In the genomic region with DNA sequence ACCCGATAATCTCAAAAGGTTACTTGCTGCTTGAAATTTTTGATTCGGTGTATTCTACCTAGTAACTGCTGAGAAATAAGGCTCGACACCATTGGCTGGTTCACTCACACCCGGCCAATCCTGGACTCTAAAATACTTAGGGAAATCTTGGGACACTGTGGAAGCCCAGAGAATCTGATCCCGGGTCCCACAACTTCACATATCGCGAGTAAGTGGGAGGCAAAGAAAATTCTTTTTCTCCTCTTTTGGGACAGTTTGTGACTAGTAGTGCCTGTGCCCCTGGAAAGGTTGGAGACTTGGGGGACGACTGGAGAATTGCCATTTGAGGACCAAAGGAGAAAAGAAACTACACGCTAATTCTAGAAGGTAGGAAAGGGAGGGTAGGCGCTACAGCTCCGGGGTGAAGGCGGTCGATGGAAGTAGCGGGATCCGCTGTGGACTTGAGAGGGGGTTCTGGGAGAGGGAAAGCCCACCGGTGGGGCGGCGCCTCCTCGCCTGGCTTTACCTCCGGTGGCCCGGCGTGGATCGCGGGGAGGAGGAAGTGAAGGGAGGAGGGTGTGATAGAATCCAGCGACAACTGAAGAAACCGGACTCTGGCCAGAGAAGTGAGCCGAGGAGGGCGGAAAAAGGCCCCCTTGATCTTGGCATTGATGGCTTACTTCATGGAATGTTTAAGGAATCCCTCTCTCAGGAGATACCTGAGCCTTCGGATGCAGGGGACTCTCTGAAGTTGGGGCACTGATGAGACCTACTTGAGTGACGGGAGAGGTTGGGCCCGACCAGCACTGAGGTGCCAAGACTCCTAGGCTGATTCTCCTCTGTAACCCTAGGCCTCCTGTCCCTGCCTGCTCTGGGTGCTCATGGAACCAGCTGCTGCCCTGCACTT, we compare ENCODE assay signal across 8 cellular contexts. TPM values are rescaled to one million over a fixed set of nuclear protein-coding genes. Genes with fewer than 3 reads are reported as not detected.
A peak's percentile ranks its signal among the peaks of the same experiment; 100 is the strongest.
DNase-seq lines count a peak whose midpoint lies in the region; ATAC-seq and TF ChIP-seq lines count a peak whose summit lies in the region.

No MANE protein-coding gene starts in this region.

- peak; percentile 86 for DNase-seq in HCT116 (ENCODE audit: low read depth, low spot score)
- DNase-seq in M059J (ENCODE audit: low read depth): peak; percentile 97
- DNase-seq in SIG-M5 (lab: John Stamatoyannopoulos, UW): peak; percentile 34
- peak; percentile 67 for DNase-seq in activated naive CD4-positive, alpha-beta T cell treated with anti-CD3 and anti-CD28 coated beads, Interleukin-2, amount 10 ng/mL, durations not matched to agents 7 days and 5 days
- peak; percentile 87 for DNase-seq in globus pallidus (ENCODE audit: low spot score)
- peak; percentile 89 for DNase-seq in neural progenitor cell (ENCODE audit: low spot score)
- no peak for DNase-seq in NCI-H187 treated with DMSO at 0.1 percent for 48 hours (lab: John Stamatoyannopoulos, UW)

- H4K20me1 ChIP-seq in HCT116 (ENCODE audit: insufficient read depth) (no peaks in the 10 kb centered on the region), neural progenitor cell (ENCODE audit: low read depth) (no peaks in the 10 kb centered on the region)

- H3K9ac ChIP-seq in HCT116 (ENCODE audit: low read length) (peak overlapping the region; percentile 84), neural progenitor cell (peak overlapping the region; percentile 36)

- peaks cover 6% of the 10 kb centered on the region for H3K27me3 Mint-ChIP-seq in activated naive CD4-positive, alpha-beta T cell treated with anti-CD3 and anti-CD28 coated beads, Interleukin-2, amount 10 ng/mL, durations not matched to agents 7 days and 5 days
- no peaks in the 10 kb centered on the region for H3K27me3 Mint-ChIP-seq in neural progenitor cell (ENCODE audit: insufficient read depth, low read depth)

- H3K9me2 ChIP-seq in HCT116 (ENCODE audit: insufficient read depth): no peaks in the 10 kb centered on the region

- H3K27ac Mint-ChIP-seq in activated naive CD4-positive, alpha-beta T cell treated with anti-CD3 and anti-CD28 coated beads, Interleukin-2, amount 10 ng/mL, durations not matched to agents 7 days and 5 days: peak overlapping the region; percentile 34
- H3K27ac Mint-ChIP-seq in neural progenitor cell: no peak overlapping the region

- peaks cover 27% of the 10 kb centered on the region for H3K9me3 Mint-ChIP-seq in activated naive CD4-positive, alpha-beta T cell treated with anti-CD3 and anti-CD28 coated beads, Interleukin-2, amount 10 ng/mL, durations not matched to agents 7 days and 5 days
- H3K9me3 Mint-ChIP-seq in neural progenitor cell: peaks cover 14% of the 10 kb centered on the region

- TF ChIP-seq CTCF in HCT116 (IDR thresholded peaks at IDR 0.05 in 2 of 3, conservative IDR thresholded peaks at IDR 0.05 in 1 of 3; ENCODE audit: borderline replicate concordance in 1 of 3, insufficient read depth in 1 of 3, low read depth in 2 of 3, low read length in 2 of 3): no peak
- TF ChIP-seq CTCF in neural progenitor cell (IDR thresholded peaks at IDR 0.05): no peak

- CTCF ChIA-PET in HCT116 (lab: Charles Lee): interaction anchor here (1.0 to 1.4 kb wide), 2 partner anchors 37 to 80 kb away, joined by 3 to 7 read pairs; no protein-coding TSS in a partner anchor
- CTCF ChIA-PET in activated naive CD4-positive, alpha-beta T cell treated with anti-CD3 and anti-CD28 coated beads, Interleukin-2, amount 10 ng/mL, durations not matched to agents 7 days and 5 days (lab: Charles Lee): no interaction called here

- TF ChIP-seq POLR2A in HCT116 (IDR thresholded peaks at IDR 0.05; ENCODE audit: borderline replicate concordance, extremely low read depth, insufficient read depth, insufficient read length): peak; percentile 74

- intact Hi-C loops in HCT116 (cut with micrococcal nuclease): loop anchor here (1.0 kb wide), 1 partner anchor 80 kb away; no protein-coding TSS in a partner anchor

- H3K9me3 ChIP-seq in HCT116 (ENCODE audit: control insufficient read depth in 1 of 2, insufficient read depth in 1 of 2, low read depth in 1 of 2, low read length in 2 of 2) (peaks cover 0 to 7% of the 10 kb centered on the region in 2 experiments; a peak in 1 of 4 replicates), neural progenitor cell (ENCODE audit: low read depth) (no peaks in the 10 kb centered on the region)

- H3K27ac ChIP-seq in HCT116 (ENCODE audit: low read depth, low read length): peak overlapping the region; percentile 69
- H3K27ac ChIP-seq in neural progenitor cell: no peak overlapping the region

- peaks cover 13% of the 10 kb centered on the region for H3K36me3 Mint-ChIP-seq in activated naive CD4-positive, alpha-beta T cell treated with anti-CD3 and anti-CD28 coated beads, Interleukin-2, amount 10 ng/mL, durations not matched to agents 7 days and 5 days
- H3K36me3 Mint-ChIP-seq in neural progenitor cell: peaks cover 20% of the 10 kb centered on the region

- H3K4me3 ChIP-seq in GM08714 (ENCODE audit: low read length) (peak overlapping the region; percentile 93), HCT116 (replicated peaks in 1 of 2; ENCODE audit: low read depth in 1 of 2, low read length in 2 of 2) (peak overlapping the region; percentile 84 to 93), neural progenitor cell (peak overlapping the region; percentile 64)

- H3K79me2 ChIP-seq in HCT116 (ENCODE audit: insufficient read depth, low read length) (no peaks in the 10 kb centered on the region), neural progenitor cell (ENCODE audit: low read depth) (no peaks in the 10 kb centered on the region)

- POLR2A ChIA-PET in HCT116 (lab: Charles Lee): no interaction called here

- H3K4me1 ChIP-seq in HCT116 (ENCODE audit: control insufficient read depth in 1 of 2, insufficient read depth in 2 of 2, low read length in 2 of 2): peaks cover 4 to 7% of the 10 kb centered on the region in 2 experiments; a peak in 3 of 4 replicates
- H3K4me1 ChIP-seq in neural progenitor cell: no peaks in the 10 kb centered on the region

- H3K4me3 Mint-ChIP-seq in activated naive CD4-positive, alpha-beta T cell treated with anti-CD3 and anti-CD28 coated beads, Interleukin-2, amount 10 ng/mL, durations not matched to agents 7 days and 5 days: no peak overlapping the region
- no peak overlapping the region for H3K4me3 Mint-ChIP-seq in neural progenitor cell

- H2AFZ ChIP-seq in HCT116 (ENCODE audit: low read depth, low read length, poor library complexity, severe bottlenecking) (peak overlapping the region; percentile 98), neural progenitor cell (replicated peaks) (peak overlapping the region; percentile 96)

- peak overlapping the region; percentile 95 for H3K4me2 ChIP-seq in HCT116 (ENCODE audit: low read length)
- peak overlapping the region; percentile 78 for H3K4me2 ChIP-seq in neural progenitor cell

- H3F3A ChIP-seq in neural progenitor cell (ENCODE audit: low read depth): no peaks in the 10 kb centered on the region

- peak; percentile 98 for ATAC-seq in HCT116

- RAD21 ChIA-PET in HCT116 (lab: Charles Lee; ENCODE audit: low non-redundant PET in 1 of 2, low total read pairs in 2 of 2, uncharacterized antibody in 2 of 2, unreplicated experiment in 2 of 2): no interaction called here

- no peak for TF ChIP-seq RAD21 in HCT116 (IDR thresholded peaks at IDR 0.05; ENCODE audit: low read depth)

- peaks cover 6% of the 10 kb centered on the region for H3K4me1 Mint-ChIP-seq in activated naive CD4-positive, alpha-beta T cell treated with anti-CD3 and anti-CD28 coated beads, Interleukin-2, amount 10 ng/mL, durations not matched to agents 7 days and 5 days
- H3K4me1 Mint-ChIP-seq in neural progenitor cell: peaks cover 22% of the 10 kb centered on the region

- no peaks in the 10 kb centered on the region for H3K27me3 ChIP-seq in HCT116 (ENCODE audit: insufficient read depth, low read length)
- H3K27me3 ChIP-seq in neural progenitor cell: no peaks in the 10 kb centered on the region

- BruUV-seq in HCT116 (replicated peaks; lab: Mats Ljungman, UMichigan): TSS peak; percentile 79

- H3K36me3 ChIP-seq in HCT116 (ENCODE audit: control insufficient read depth in 1 of 2, insufficient read depth in 2 of 2, low read length in 2 of 2): 0 out of 4 replicates have a peak, but pooled peaks cover 0 to 4% of the 10 kb centered on the region in 2 experiments
- no peaks in the 10 kb centered on the region for H3K36me3 ChIP-seq in neural progenitor cell

TF ChIP-seq in HCT116, 20 proteins besides CTCF, POLR2A, EP300 and RAD21 (continues in another document):
- TF ChIP-seq, protein P1, sequence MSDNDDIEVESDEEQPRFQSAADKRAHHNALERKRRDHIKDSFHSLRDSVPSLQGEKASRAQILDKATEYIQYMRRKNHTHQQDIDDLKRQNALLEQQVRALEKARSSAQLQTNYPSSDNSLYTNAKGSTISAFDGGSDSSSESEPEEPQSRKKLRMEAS (IDR thresholded peaks at IDR 0.05): no peak

RNA-seq across cellular contexts. Expression of a gene that starts 18.8 kb away (rescaled TPM):
- total RNA-seq in HCT116 (2021; ENCODE audit: unreplicated experiment) (5.8 TPM), neural progenitor cell (ENCODE audit: low replicate concordance) (0.13 and 2.9 TPM in 2 replicates)
- polyA plus RNA-seq in HCT116 (2012): 3.6 and 3.7 TPM in 2 replicates
- total RNA-seq in M059J (2014; rRNA removed; shearing (Covaris generic)): 29.8 and 33.2 TPM in 2 replicates

RNA-seq across cellular contexts. Expression of a gene that starts 19.4 kb away (rescaled TPM):
- total RNA-seq in HCT116 (2021; ENCODE audit: unreplicated experiment) (9.0 TPM), neural progenitor cell (ENCODE audit: low replicate concordance) (9.7 and 9.8 TPM in 2 replicates)
- 4.8 and 5.0 TPM in 2 replicates for polyA plus RNA-seq in HCT116 (2012)
- 72.0 and 72.7 TPM in 2 replicates for total RNA-seq in M059J (2014; rRNA removed; shearing (Covaris generic))

RNA-seq across cellular contexts. Expression of a gene that starts 36.3 kb away (rescaled TPM):
- 11.2 TPM for total RNA-seq in HCT116 (2021; ENCODE audit: unreplicated experiment)
- polyA plus RNA-seq in HCT116 (2012): 11.1 and 12.0 TPM in 2 replicates
- 23.2 and 35.0 TPM in 2 replicates for total RNA-seq in M059J (2014; rRNA removed; shearing (Covaris generic))
- 11.6 and 14.2 TPM in 2 replicates for total RNA-seq in neural progenitor cell (ENCODE audit: low replicate concordance)

RNA-seq across cellular contexts. Expression of a gene that starts 38.6 kb away (rescaled TPM):
- 15.4 TPM for total RNA-seq in HCT116 (2021; ENCODE audit: unreplicated experiment)
- polyA plus RNA-seq in HCT116 (2012): 13.0 and 14.6 TPM in 2 replicates
- 25.1 and 26.0 TPM in 2 replicates for total RNA-seq in M059J (2014; rRNA removed; shearing (Covaris generic))
- total RNA-seq in neural progenitor cell (ENCODE audit: low replicate concordance): 28.2 and 30.9 TPM in 2 replicates

RNA-seq across cellular contexts. Expression of a gene that starts 56.5 kb away (rescaled TPM):
- 14.1 TPM for total RNA-seq in HCT116 (2021; ENCODE audit: unreplicated experiment)
- 10.8 and 12.9 TPM in 2 replicates for polyA plus RNA-seq in HCT116 (2012)
- total RNA-seq in M059J (2014; rRNA removed; shearing (Covaris generic)): 55.2 and 56.8 TPM in 2 replicates
- total RNA-seq in neural progenitor cell (ENCODE audit: low replicate concordance): 3.2 and 5.9 TPM in 2 replicates
